ENCODE assay signal across 12 cellular contexts in genomic region chr4:106583567-106583966, GRCh38.
DNase-seq lines count a peak whose midpoint lies in the region; ATAC-seq, FAIRE-seq and TF ChIP-seq lines count a peak whose summit lies in the region.
"Had no signal": no experiment of that assay in that cellular context is flagged by ENCODE, and none has a peak within 500 bp of the region (broad histone marks: within the 10 kb centered on the region; RNA-seq: fewer than 3 reads in every experiment).

No MANE protein-coding gene starts in this region.

- H3K27me3 ChIP-seq in endothelial cell of umbilical vein (ENCODE audit: control insufficient read depth in 2 of 2, insufficient read depth in 2 of 2, low read length in 2 of 2) (no peaks in the 10 kb centered on the region), osteoblast (ENCODE audit: insufficient read depth, low read length) (no peaks in the 10 kb centered on the region), neuronal stem cell (ENCODE audit: control insufficient read depth in 3 of 3, insufficient read depth in 3 of 3, low read depth in 1 of 3, low read length in 3 of 3) (no peaks in the 10 kb centered on the region)
- no peaks in the 10 kb centered on the region for H3K27me3 ChIP-seq in CD4-positive, alpha-beta T cell (ENCODE audit: control insufficient read depth, insufficient read depth, low read length)
- H3K27me3 ChIP-seq: esophagus muscularis mucosa had no signal

- dilution Hi-C loops in endothelial cell of umbilical vein (cut with MboI; ENCODE audit: extremely low pct_ligation_motif_present, low sequenced_read_pairs) = no loop called here

- no peaks in the 10 kb centered on the region for H3K79me1 ChIP-seq in neuronal stem cell (ENCODE audit: low read depth, low read length)

- H3K36me3 Mint-ChIP-seq in CD4-positive, alpha-beta T cell (ENCODE audit: low read depth) = no peaks in the 10 kb centered on the region
- H3K36me3 Mint-ChIP-seq: naive thymus-derived CD8-positive, alpha-beta T cell had no signal

- H4K20me1 ChIP-seq in endothelial cell of umbilical vein (replicated peaks; ENCODE audit: control insufficient read depth, extremely low read depth, insufficient read depth, low read length) = no peaks in the 10 kb centered on the region
- no peaks in the 10 kb centered on the region for H4K20me1 ChIP-seq in osteoblast (ENCODE audit: insufficient read depth, low read length)

- WGBS in neuronal stem cell (ENCODE audit: extremely low coverage in 2 of 2, insufficient read length in 2 of 2, insufficient replicate concordance in 1 of 2), 2 donors = no CpG with 5 or more reads among the region's 2 CpGs

- no peak overlapping the region for H3K18ac ChIP-seq in neuronal stem cell (ENCODE audit: low read length)

- no peaks in the 10 kb centered on the region for H3K36me3 ChIP-seq in endothelial cell of umbilical vein (ENCODE audit: control insufficient read depth in 2 of 2, extremely low read depth in 1 of 2, insufficient read depth in 2 of 2, low read length in 2 of 2)
- H3K36me3 ChIP-seq in osteoblast (ENCODE audit: insufficient read depth, low read length) = no peaks in the 10 kb centered on the region
- H3K36me3 ChIP-seq in neuronal stem cell (replicated peaks in 1 of 2; ENCODE audit: control insufficient read depth in 2 of 2, insufficient read depth in 2 of 2, low read length in 2 of 2) = no peaks in the 10 kb centered on the region
- H3K36me3 ChIP-seq: esophagus muscularis mucosa had no signal

- POLR2A ChIA-PET in endothelial cell of umbilical vein (lab: Charles Lee) = no interaction called here
- POLR2A ChIA-PET in CD4-positive, alpha-beta T cell (lab: Charles Lee) = no interaction called here

- no peaks in the 10 kb centered on the region for H3K9me3 ChIP-seq in endothelial cell of umbilical vein (replicated peaks; ENCODE audit: control insufficient read depth, insufficient read depth, low read length)
- no peaks in the 10 kb centered on the region for H3K9me3 ChIP-seq in osteoblast (ENCODE audit: low read depth, low read length)
- H3K9me3 ChIP-seq in CD4-positive, alpha-beta T cell (ENCODE audit: control insufficient read depth, low read length) = no peaks in the 10 kb centered on the region
- H3K9me3 ChIP-seq in neuronal stem cell (replicated peaks in 1 of 2; ENCODE audit: control insufficient read depth in 2 of 2, insufficient read depth in 1 of 2, low read depth in 1 of 2, low read length in 2 of 2) = no peaks in the 10 kb centered on the region
- H3K9me3 ChIP-seq: esophagus muscularis mucosa had no signal

- H3K9ac ChIP-seq in endothelial cell of umbilical vein (replicated peaks; ENCODE audit: extremely low read depth, insufficient read depth, low read length) (peak overlapping the region; percentile 66), neuronal stem cell (ENCODE audit: low read depth, low read length, poor library complexity) (no peak overlapping the region)

- no peak overlapping the region for H3K4ac ChIP-seq in neuronal stem cell (ENCODE audit: low read length)

- H3K14ac ChIP-seq in neuronal stem cell (ENCODE audit: low read length) = no peak overlapping the region

- no peak overlapping the region for H3K4me3 Mint-ChIP-seq in CD4-positive, alpha-beta T cell
- H3K4me3 Mint-ChIP-seq: naive thymus-derived CD8-positive, alpha-beta T cell had no signal

- no peak for ATAC-seq in CD4-positive, alpha-beta T cell (ENCODE audit: poor library complexity)
- ATAC-seq: naive thymus-derived CD8-positive, alpha-beta T cell had no signal

- H4K91ac ChIP-seq in neuronal stem cell (ENCODE audit: low read depth, low read length, poor library complexity) = no peak overlapping the region

- TF ChIP-seq CTCF in endothelial cell of umbilical vein (IDR thresholded peaks at IDR 0.05; ENCODE audit: extremely low read depth in 1 of 2, insufficient read depth in 1 of 2, low read depth in 1 of 2, low read length in 2 of 2) = no peak
- no peak for TF ChIP-seq CTCF in osteoblast (IDR thresholded peaks at IDR 0.05; ENCODE audit: extremely low read depth, low read depth, low read length)
- TF ChIP-seq CTCF in CD4-positive, alpha-beta T cell (IDR thresholded peaks at IDR 0.05) = no peak

- no peaks in the 10 kb centered on the region for H3K9me3 Mint-ChIP-seq in CD4-positive, alpha-beta T cell

- H2BK12ac ChIP-seq in neuronal stem cell (ENCODE audit: low read length) = no peak overlapping the region

- H3K9me1 ChIP-seq in endothelial cell of umbilical vein (replicated peaks; ENCODE audit: control insufficient read depth, extremely low read depth, insufficient read depth, low read length) = no peaks in the 10 kb centered on the region

- no peak overlapping the region for H2BK120ac ChIP-seq in neuronal stem cell (ENCODE audit: low read depth, low read length)

- H3K4me3 ChIP-seq in endothelial cell of umbilical vein (replicated peaks in 1 of 3; ENCODE audit: insufficient read depth in 1 of 3, low read depth in 1 of 3, low read length in 3 of 3) (no peak overlapping the region), osteoblast (ENCODE audit: insufficient read depth, low read length) (no peak overlapping the region), neuronal stem cell (ENCODE audit: low read length in 2 of 2) (no peak overlapping the region)
- H3K4me3 ChIP-seq: esophagus muscularis mucosa had no signal

- no TSS peak for BruUV-seq in endothelial cell of umbilical vein (replicated peaks; lab: Mats Ljungman, UMichigan)

- CTCF ChIA-PET in endothelial cell of umbilical vein (lab: Charles Lee) = interaction anchor here (1.0 to 1.1 kb wide), 2 partner anchors 108 to 225 kb away, joined by 3 read pairs; no protein-coding TSS in a partner anchor
- CTCF ChIA-PET in CD4-positive, alpha-beta T cell (lab: Charles Lee) = no interaction called here

- no peak overlapping the region for H2BK15ac ChIP-seq in neuronal stem cell (ENCODE audit: low read length)

- H2AFZ ChIP-seq in endothelial cell of umbilical vein (ENCODE audit: low read depth, low read length) = no peak overlapping the region
- no peak overlapping the region for H2AFZ ChIP-seq in osteoblast (ENCODE audit: low read length)
- H2AFZ ChIP-seq in neuronal stem cell (ENCODE audit: low read length) = no peak overlapping the region

- FAIRE-seq in endothelial cell of umbilical vein (lab: Jason Lieb, UNC) = peak; percentile 84
- FAIRE-seq: GM19239 had no signal

- H3K27ac Mint-ChIP-seq in CD4-positive, alpha-beta T cell = no peak overlapping the region
- H3K27ac Mint-ChIP-seq: naive thymus-derived CD8-positive, alpha-beta T cell had no signal

- intact Hi-C loops in endothelial cell of umbilical vein (cut with micrococcal nuclease) = loop anchor here (1.0 to 2.0 kb wide), 4 partner anchors 42 to 317 kb away; partner anchors contain the start of gene GIMD1
- intact Hi-C loops in CD4-positive, alpha-beta T cell (cut with DNase I, micrococcal nuclease) = no loop called here

- H3K4me1 ChIP-seq in endothelial cell of umbilical vein (ENCODE audit: control insufficient read depth, extremely low read depth, insufficient read depth, low read length) = peaks cover 56% of the 10 kb centered on the region
- H3K4me1 ChIP-seq in osteoblast (ENCODE audit: insufficient read depth, low read length) = peaks cover 49% of the 10 kb centered on the region
- H3K4me1 ChIP-seq in neuronal stem cell (ENCODE audit: control insufficient read depth in 2 of 2, insufficient read depth in 1 of 2, low read depth in 1 of 2, low read length in 2 of 2) = no peaks in the 10 kb centered on the region
- H3K4me1 ChIP-seq: esophagus muscularis mucosa had no signal

- no peaks in the 10 kb centered on the region for H3K27me3 Mint-ChIP-seq in CD4-positive, alpha-beta T cell
- H3K27me3 Mint-ChIP-seq: naive thymus-derived CD8-positive, alpha-beta T cell had no signal

- H3K4me2 ChIP-seq in endothelial cell of umbilical vein (ENCODE audit: insufficient read depth, low read length) (peak overlapping the region; percentile 70), osteoblast (ENCODE audit: insufficient read depth, low read length) (peak overlapping the region; percentile 33), neuronal stem cell (ENCODE audit: insufficient read depth, low read length, poor library complexity, severe bottlenecking) (no peak overlapping the region)

- no peaks in the 10 kb centered on the region for H3K79me2 ChIP-seq in endothelial cell of umbilical vein (ENCODE audit: control insufficient read depth, insufficient read depth, low read length)
- no peaks in the 10 kb centered on the region for H3K79me2 ChIP-seq in osteoblast (ENCODE audit: insufficient read depth, low read length)

- peak overlapping the region; percentile 96 for H3K27ac ChIP-seq in endothelial cell of umbilical vein (ENCODE audit: insufficient read depth, low read depth, low read length)
- peak overlapping the region; percentile 61 for H3K27ac ChIP-seq in osteoblast (ENCODE audit: low read depth, low read length)
- no peak overlapping the region for H3K27ac ChIP-seq in CD4-positive, alpha-beta T cell (ENCODE audit: low read depth, low read length)
- H3K27ac ChIP-seq in neuronal stem cell (replicated peaks; ENCODE audit: low read length) = no peak overlapping the region
- H3K27ac ChIP-seq: esophagus muscularis mucosa had no signal

- no peaks in the 10 kb centered on the region for H3K4me1 Mint-ChIP-seq in CD4-positive, alpha-beta T cell (ENCODE audit: low read depth)
- H3K4me1 Mint-ChIP-seq: naive thymus-derived CD8-positive, alpha-beta T cell had no signal

- no peak overlapping the region for H4K8ac ChIP-seq in neuronal stem cell (ENCODE audit: low read depth, low read length)

- no peak for TF ChIP-seq POLR2A in endothelial cell of umbilical vein (IDR thresholded peaks at IDR 0.05; ENCODE audit: low read depth, low read length)

- no peak overlapping the region for H2BK5ac ChIP-seq in neuronal stem cell (ENCODE audit: low read length)

- H2AK5ac ChIP-seq in neuronal stem cell (ENCODE audit: low read depth, low read length) = no peak overlapping the region

- peak; percentile 96 for DNase-seq in ELR (ENCODE audit: low read depth)
- DNase-seq in NOMO-1 (lab: John Stamatoyannopoulos, UW; ENCODE audit: unreplicated experiment in 2 of 2) = peak; percentile 63 to 97
- peak; percentile 91 for DNase-seq in endothelial cell of umbilical vein (ENCODE audit: low read depth, low spot score)
- DNase-seq in osteoblast (ENCODE audit: insufficient read length, low spot score, missing footprints) = peak; percentile 82
- no peak for DNase-seq in NCI-H774 (lab: John Stamatoyannopoulos, UW)
- no peak for DNase-seq in SHP77 treated with DMSO at 0.1 percent for 48 hours (lab: John Stamatoyannopoulos, UW)
- no peak for DNase-seq in CD4-positive, alpha-beta T cell
- no peak for DNase-seq in neuronal stem cell (ENCODE audit: low spot score)
- DNase-seq: naive thymus-derived CD8-positive, alpha-beta T cell; NCI-H187 treated with DMSO at 0.1 percent for 48 hours had no signal

- H3K23ac ChIP-seq in neuronal stem cell (ENCODE audit: low read depth, low read length, poor library complexity) = no peak overlapping the region

TF ChIP-seq in endothelial cell of umbilical vein, 7 proteins besides CTCF, POLR2A, EP300 and RAD21 (continues in another document):
- TF ChIP-seq MYC (IDR thresholded peaks at IDR 0.05; ENCODE audit: low read depth, low read length) (no peak), FOS (IDR thresholded peaks at IDR 0.05; ENCODE audit: borderline replicate concordance, insufficient read depth, low read length) (peak; percentile 96), GATA2 (IDR thresholded peaks at IDR 0.05; ENCODE audit: insufficient read depth, insufficient read length, low read depth, low read length) (no peak)

Comparison
In these comparisons a context has a peak if more than half of its experiments do, and no peak if none do; other contexts are left out.
1. DNase-seq: peak in ELR (single experiment), NOMO-1 (2 of 2), endothelial cell of umbilical vein (single experiment) and osteoblast (single experiment); none in NCI-H774 (single experiment), SHP77 treated with DMSO at 0.1 percent for 48 hours (single experiment), CD4-positive, alpha-beta T cell (0 of 10) and neuronal stem cell (single experiment).
2. H3K27ac ChIP-seq: peak in endothelial cell of umbilical vein (single experiment) and osteoblast (single experiment); none in CD4-positive, alpha-beta T cell (single experiment) and neuronal stem cell (single experiment).